In the genomic region with DNA sequence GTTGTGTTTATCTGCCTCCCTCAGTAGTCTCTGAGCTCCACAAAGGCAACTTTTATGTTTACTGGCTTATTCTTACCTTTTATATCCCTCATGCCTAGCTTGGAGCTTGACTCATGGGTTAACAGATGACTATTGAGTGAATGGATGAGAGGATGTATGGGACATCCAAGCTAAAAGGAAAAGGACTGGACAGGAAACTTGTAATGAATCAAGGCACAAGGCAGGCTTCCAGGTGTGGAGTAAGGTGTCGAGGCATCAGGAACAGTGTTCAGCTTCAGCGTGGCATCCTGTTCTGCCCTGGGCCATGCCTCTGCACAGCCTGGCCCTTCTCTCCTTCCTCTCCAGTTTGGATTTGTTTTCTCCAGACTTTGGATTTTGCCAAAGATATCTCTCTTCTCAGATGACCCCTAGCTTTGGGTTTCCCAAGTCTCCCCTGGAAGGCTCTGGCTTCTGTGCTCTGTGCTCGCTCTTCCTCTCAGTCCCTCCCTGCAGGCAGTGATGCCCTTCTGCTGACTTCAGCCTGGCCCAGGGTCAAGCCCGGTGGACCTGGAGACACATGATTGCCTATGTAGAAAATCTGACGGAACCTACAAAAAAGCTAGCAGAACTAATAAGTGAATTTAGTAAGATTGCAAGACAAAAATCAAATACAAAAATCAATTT, we compare ENCODE assay signal across 25 cellular contexts.
DNase-seq lines count a peak whose midpoint lies in the region; ATAC-seq and TF ChIP-seq lines count a peak whose summit lies in the region.
"Had no signal": no experiment of that assay in that cellular context is flagged by ENCODE, and none has a peak within 500 bp of the region (broad histone marks: within the 10 kb centered on the region; RNA-seq: fewer than 3 reads in every experiment).

No MANE protein-coding gene starts in this region.

- TF ChIP-seq CTCF in mammary epithelial cell (conservative IDR thresholded peaks at IDR 0.05 in 1 of 2, IDR thresholded peaks at IDR 0.05 in 1 of 2; ENCODE audit: extremely low read depth in 1 of 2, insufficient read depth in 1 of 2, low read depth in 1 of 2, low read length in 2 of 2) (no peak), breast epithelium (IDR thresholded peaks at IDR 0.05) (no peak), right atrium auricular region (IDR thresholded peaks at IDR 0.05) (no peak), vagina (IDR thresholded peaks at IDR 0.05) (no peak)

- BruUV-seq in mammary epithelial cell (replicated peaks; lab: Mats Ljungman, UMichigan) = no TSS peak

- intact Hi-C loops in mammary epithelial cell (cut with micrococcal nuclease) = no loop called here
- intact Hi-C loops in breast epithelium (cut with DNase I; ENCODE audit: low total_unique reads) = no loop called here
- intact Hi-C loops in vagina (cut with DNase I) = loop anchor here (10.0 kb wide), 1 partner anchor 53 kb away; no protein-coding TSS in a partner anchor

- in situ Hi-C loops in mammary epithelial cell (cut with MboI; ENCODE audit: low sequenced_read_pairs in 2 of 2) = no loop called here

- H3K9ac ChIP-seq in mammary epithelial cell (ENCODE audit: insufficient read depth, low read length) (no peak overlapping the region), rectal smooth muscle tissue (ENCODE audit: low read length) (no peak overlapping the region)

- no peak for ATAC-seq in GM18867 (IDR thresholded peaks at IDR 0.05; ENCODE audit: unreplicated experiment)
- ATAC-seq: activated CD8-positive, alpha-beta T cell treated with anti-CD3 and anti-CD28 coated beads, Interleukin-2, amount 10 ng/mL, durations not matched to agents 7 days and 5 days; activated T-cell treated with anti-CD3 and anti-CD28 coated beads, Interleukin-2, amount 50 U/mL, for 4 hours; natural killer cell; T-cell had no signal

- H2AFZ ChIP-seq in mammary epithelial cell (ENCODE audit: low read depth, low read length) = no peak overlapping the region

- H3K4me3 ChIP-seq in mammary epithelial cell (replicated peaks in 1 of 3; ENCODE audit: insufficient read depth in 1 of 3, low read depth in 2 of 3, low read length in 3 of 3) = no peak overlapping the region
- no peak overlapping the region for H3K4me3 ChIP-seq in breast epithelium
- no peak overlapping the region for H3K4me3 ChIP-seq in right atrium auricular region
- H3K4me3 ChIP-seq in rectal smooth muscle tissue (ENCODE audit: low read length) = no peak overlapping the region
- H3K4me3 ChIP-seq in vagina = no peak overlapping the region
- H3K4me3 ChIP-seq: HAP-1, pancreas had no signal

- no peak overlapping the region for H3K4me2 ChIP-seq in mammary epithelial cell (ENCODE audit: insufficient read depth, low read depth, low read length)

- DNase-seq in mammary epithelial cell (peak; percentile 11), breast epithelium (ENCODE audit: low spot score in 2 of 2) (no peak), right atrium auricular region (ENCODE audit: low spot score) (no peak), vagina (ENCODE audit: extremely low spot score in 2 of 2) (peak in 1 of 2 donors; percentile 64), DMS53 treated with DMSO at 0.1 percent for 48 hours (lab: John Stamatoyannopoulos, UW; ENCODE audit: unreplicated experiment) (no peak), ecto neural progenitor cell (ENCODE audit: low spot score) (no peak)
- DNase-seq: activated CD4-positive, alpha-beta T cell treated with anti-CD3 and anti-CD28 coated beads for 1 hour; activated CD8-positive, alpha-beta T cell treated with anti-CD3 and anti-CD28 coated beads, Interleukin-2, amount 10 ng/mL, durations not matched to agents 7 days and 5 days; activated naive CD4-positive, alpha-beta T cell treated with anti-CD3 and anti-CD28 coated beads, Interleukin-2, amount 50 U/mL, for 16 hours; activated T-cell treated with anti-CD3 and anti-CD28 coated beads, Interleukin-2, amount 50 U/mL, for 4 hours; cerebellar nuclear complex; DMS53; effector CD4-positive, alpha-beta T cell; erythroblast; kidney; natural killer cell; NCI-H1694; NCI-H2171 treated with DMSO at 0.1 percent for 48 hours; OCI-M1; pancreas; SHP77 treated with DMSO at 0.1 percent for 48 hours; T-cell had no signal

- no peaks in the 10 kb centered on the region for H3K79me2 ChIP-seq in mammary epithelial cell (ENCODE audit: insufficient read depth, low read length)

- H3K9me3 ChIP-seq in mammary epithelial cell (replicated peaks; ENCODE audit: insufficient read depth, low read length) (peaks cover 17% of the 10 kb centered on the region), breast epithelium (no peaks in the 10 kb centered on the region), right atrium auricular region (no peaks in the 10 kb centered on the region), vagina (no peaks in the 10 kb centered on the region)
- H3K9me3 ChIP-seq: HAP-1, pancreas had no signal

- H3K4me1 ChIP-seq in mammary epithelial cell (ENCODE audit: insufficient read depth, low read length) (no peaks in the 10 kb centered on the region), breast epithelium (no peaks in the 10 kb centered on the region), right atrium auricular region (peaks cover 0 to 14% of the 10 kb centered on the region in 2 donors), rectal smooth muscle tissue (ENCODE audit: control insufficient read depth, insufficient read depth, low read length) (peaks cover 2% of the 10 kb centered on the region), vagina (peaks cover 8% of the 10 kb centered on the region)
- H3K4me1 ChIP-seq: HAP-1 had no signal

- no peak overlapping the region for H3K27ac ChIP-seq in mammary epithelial cell (ENCODE audit: insufficient read depth, low read depth, low read length)
- peak overlapping the region in 1 of 2 donors; percentile 72 for H3K27ac ChIP-seq in breast epithelium
- peak overlapping the region; percentile 9 to 61 for H3K27ac ChIP-seq in right atrium auricular region
- peak overlapping the region; percentile 12 for H3K27ac ChIP-seq in rectal smooth muscle tissue (ENCODE audit: low read depth, low read length)
- peak overlapping the region; percentile 46 for H3K27ac ChIP-seq in vagina
- H3K27ac ChIP-seq: pancreas had no signal

- H4K20me1 ChIP-seq in mammary epithelial cell (ENCODE audit: insufficient read depth, low read length) = no peaks in the 10 kb centered on the region

- CTCF ChIA-PET in mammary epithelial cell (lab: Charles Lee; ENCODE audit: low non-redundant PET) = no interaction called here

- WGBS in mammary epithelial cell (ENCODE audit: low coverage, missing lambda C conversion rate) = 54% methylated on average over 5 of the region's 5 CpGs

- H3K27me3 ChIP-seq in mammary epithelial cell (ENCODE audit: insufficient read depth, low read length) = no peaks in the 10 kb centered on the region
- H3K27me3 ChIP-seq in breast epithelium = no peaks in the 10 kb centered on the region
- no peaks in the 10 kb centered on the region for H3K27me3 ChIP-seq in right atrium auricular region
- no peaks in the 10 kb centered on the region for H3K27me3 ChIP-seq in rectal smooth muscle tissue (ENCODE audit: control insufficient read depth, insufficient read depth, low read length)
- no peaks in the 10 kb centered on the region for H3K27me3 ChIP-seq in vagina
- H3K27me3 ChIP-seq: pancreas had no signal

- TF ChIP-seq POLR2A in breast epithelium (IDR thresholded peaks at IDR 0.05) (no peak), vagina (IDR thresholded peaks at IDR 0.05) (no peak)

- no peaks in the 10 kb centered on the region for H3K36me3 ChIP-seq in mammary epithelial cell (ENCODE audit: insufficient read depth, low read length)
- no peaks in the 10 kb centered on the region for H3K36me3 ChIP-seq in breast epithelium
- no peaks in the 10 kb centered on the region for H3K36me3 ChIP-seq in right atrium auricular region
- H3K36me3 ChIP-seq in rectal smooth muscle tissue (ENCODE audit: control insufficient read depth, insufficient read depth, low read length) = no peaks in the 10 kb centered on the region
- H3K36me3 ChIP-seq in vagina = no peaks in the 10 kb centered on the region
- H3K36me3 ChIP-seq: HAP-1, pancreas had no signal

- dilution Hi-C loops in mammary epithelial cell (cut with HindIII; ENCODE audit: low sequenced_read_pairs) = loop anchor here (5.0 kb wide), 1 partner anchor 50 kb away; no protein-coding TSS in a partner anchor
